ENCODE assay signal across 8 cellular contexts in the genomic region with DNA sequence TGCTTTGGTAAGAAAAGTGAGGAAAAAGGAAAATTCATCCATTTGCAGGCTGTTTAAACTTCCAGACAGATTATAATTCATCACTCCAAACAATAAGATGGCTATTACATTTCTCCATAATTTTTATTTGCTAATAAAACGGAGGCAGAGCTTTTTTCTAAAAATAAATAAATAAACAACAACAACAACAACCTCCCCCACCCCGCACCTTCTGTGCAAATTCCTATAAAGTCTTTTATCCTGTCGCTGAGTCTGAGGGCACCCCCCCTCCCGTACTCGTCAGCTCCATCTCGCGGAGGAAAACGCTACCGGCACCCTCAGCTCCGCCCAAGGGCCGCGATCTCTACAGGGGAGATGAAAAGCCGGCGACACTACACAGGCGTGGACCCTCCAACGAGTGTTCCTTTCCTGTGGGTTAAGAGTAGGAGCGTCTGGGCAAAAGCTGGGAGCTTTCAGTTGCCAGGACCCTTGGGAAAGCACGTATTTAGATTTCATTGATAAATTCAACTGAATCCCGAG. TPM values are rescaled to one million over a fixed set of nuclear protein-coding genes. Genes with fewer than 3 reads are reported as not detected.
DNase-seq lines count a peak whose midpoint lies in the region; ATAC-seq and TF ChIP-seq lines count a peak whose summit lies in the region.

No MANE protein-coding gene starts in this region.

- 0 out of 2 replicates have a peak, but pooled peaks cover 4% of the 10 kb centered on the region for H4K20me1 ChIP-seq in SU-DHL-6 (ENCODE audit: low read depth, low read length)

- H3K36me3 Mint-ChIP-seq in activated naive CD8-positive, alpha-beta T cell treated with anti-CD3 and anti-CD28 coated beads, Interleukin-2, amount 10 ng/mL, durations not matched to agents 7 days and 5 days = peaks cover 4% of the 10 kb centered on the region

- TF ChIP-seq EP300 in ovary (IDR thresholded peaks at IDR 0.05) = no peak

- H3K36me3 ChIP-seq in SU-DHL-6 (ENCODE audit: low read length) = peaks cover 6% of the 10 kb centered on the region; the same call in 1 of the 2 replicates
- H3K36me3 ChIP-seq in ovary = no peaks in the 10 kb centered on the region
- H3K36me3 ChIP-seq in thyroid gland = no peaks in the 10 kb centered on the region

- peak overlapping the region; percentile 93 for H3K4me3 Mint-ChIP-seq in activated naive CD8-positive, alpha-beta T cell treated with anti-CD3 and anti-CD28 coated beads, Interleukin-2, amount 10 ng/mL, durations not matched to agents 7 days and 5 days

- ATAC-seq in HG02623 (IDR thresholded peaks at IDR 0.05; ENCODE audit: unreplicated experiment) (peak; percentile 55), Right ventricle myocardium superior (ENCODE audit: poor library complexity) (peak; percentile 94)
- peak; percentile 52 for ATAC-seq in activated naive CD8-positive, alpha-beta T cell treated with anti-CD3 and anti-CD28 coated beads, Interleukin-2, amount 10 ng/mL, durations not matched to agents 7 days and 5 days (ENCODE audit: low read depth)

- peak overlapping the region; percentile 73 for H2AFZ ChIP-seq in SU-DHL-6 (ENCODE audit: low read depth, low read length, severe bottlenecking)

- peak overlapping the region; percentile 94 for H3K27ac Mint-ChIP-seq in activated naive CD8-positive, alpha-beta T cell treated with anti-CD3 and anti-CD28 coated beads, Interleukin-2, amount 10 ng/mL, durations not matched to agents 7 days and 5 days

- WGBS in ovary, 3 donors = 0 to 1% (median 0%) methylated on average over 19 of the region's 19 CpGs
- 0 to 1% methylated on average over 15 to 19 of the region's 19 CpGs for WGBS in thyroid gland, 2 donors

- H3K4me1 Mint-ChIP-seq in activated naive CD8-positive, alpha-beta T cell treated with anti-CD3 and anti-CD28 coated beads, Interleukin-2, amount 10 ng/mL, durations not matched to agents 7 days and 5 days = peaks cover 28% of the 10 kb centered on the region

- H3K4me3 ChIP-seq in SU-DHL-6 (ENCODE audit: insufficient read depth, low read length, poor library complexity, severe bottlenecking) (peak overlapping the region; percentile 54), ovary (peak overlapping the region; percentile 92), thyroid gland (replicated peaks in 1 of 3) (peak overlapping the region; percentile 32 to 67 (median 63))

- peak; percentile 65 for DNase-seq in GDM1 (lab: John Stamatoyannopoulos, UW)
- DNase-seq in NCI-H128 (lab: John Stamatoyannopoulos, UW; ENCODE audit: unreplicated experiment) = peak; percentile 70
- peak; percentile 83 for DNase-seq in activated naive CD8-positive, alpha-beta T cell treated with anti-CD3 and anti-CD28 coated beads, Interleukin-2, amount 10 ng/mL, durations not matched to agents 7 days and 5 days
- peak; percentile 92 for DNase-seq in Right ventricle myocardium superior
- peak; percentile 77 to 86 (median 84) for DNase-seq in ovary
- peak; percentile 85 to 87 for DNase-seq in thyroid gland

- POLR2A ChIA-PET in activated naive CD8-positive, alpha-beta T cell treated with anti-CD3 and anti-CD28 coated beads, Interleukin-2, amount 10 ng/mL, durations not matched to agents 7 days and 5 days (lab: Charles Lee) = interaction anchor here (0.6 to 3.8 kb wide), 6 partner anchors 79 to 356 kb away, joined by 3 to 42 read pairs (median 4); a partner anchor contains a TSS

- TF ChIP-seq CTCF in SU-DHL-6 (IDR thresholded peaks at IDR 0.05; ENCODE audit: insufficient read depth, low read length, poor library complexity, severe bottlenecking) (peak; percentile 84), ovary (IDR thresholded peaks at IDR 0.05) (peak; percentile 76 to 83 (median 77)), thyroid gland (IDR thresholded peaks at IDR 0.05) (peak; percentile 50 to 94 (median 78))

- intact Hi-C loops in Right ventricle myocardium superior (cut with DNase I) = no loop called here
- intact Hi-C loops in ovary (cut with DNase I) = loop anchor here in 1 of 4 donors (5.0 kb wide), 1 partner anchor 122 kb away; no protein-coding TSS in a partner anchor
- intact Hi-C loops in thyroid gland (cut with DNase I) = loop anchor here (5.0 to 10.0 kb wide), 2 partner anchors 81 to 138 kb away; a partner anchor contains a TSS

- H3K79me2 ChIP-seq in SU-DHL-6 (ENCODE audit: insufficient read depth, low read length) = peaks cover 39% of the 10 kb centered on the region

- TF ChIP-seq POLR2A in ovary (IDR thresholded peaks at IDR 0.05) (no peak), thyroid gland (IDR thresholded peaks at IDR 0.05) (peak; percentile 36 to 82)

- H3K27me3 Mint-ChIP-seq in activated naive CD8-positive, alpha-beta T cell treated with anti-CD3 and anti-CD28 coated beads, Interleukin-2, amount 10 ng/mL, durations not matched to agents 7 days and 5 days = peaks cover under 1% of the 10 kb centered on the region

- peak overlapping the region; percentile 96 for H3K27ac ChIP-seq in SU-DHL-6 (ENCODE audit: low read depth, low read length)
- H3K27ac ChIP-seq in ovary = peak overlapping the region; percentile 96 to 98
- H3K27ac ChIP-seq in thyroid gland = peak overlapping the region; percentile 95 to 100 (median 100)

- H3F3A ChIP-seq in SU-DHL-6 (ENCODE audit: insufficient read depth) = peaks cover 9% of the 10 kb centered on the region; the same call in 1 of the 2 replicates

- H3K4me2 ChIP-seq in SU-DHL-6 (ENCODE audit: low read depth, low read length, poor library complexity, severe bottlenecking) = peak overlapping the region; percentile 70

- no peaks in the 10 kb centered on the region for H3K9me2 ChIP-seq in SU-DHL-6 (replicated peaks; ENCODE audit: insufficient read depth, low read length)

- H3K4me1 ChIP-seq in ovary (ENCODE audit: insufficient read depth) = no peaks in the 10 kb centered on the region
- peaks cover 10 to 17% of the 10 kb centered on the region in 2 donors for H3K4me1 ChIP-seq in thyroid gland

- no peaks in the 10 kb centered on the region for H3K27me3 ChIP-seq in SU-DHL-6 (ENCODE audit: low read length)
- H3K27me3 ChIP-seq in ovary = no peaks in the 10 kb centered on the region
- H3K27me3 ChIP-seq in thyroid gland = no peaks in the 10 kb centered on the region

- peak overlapping the region; percentile 96 for H3K9ac ChIP-seq in SU-DHL-6 (ENCODE audit: low read length)

- H3K9me3 ChIP-seq in SU-DHL-6 (ENCODE audit: insufficient read depth, low read length) (no peaks in the 10 kb centered on the region), ovary (no peaks in the 10 kb centered on the region), thyroid gland (no peaks in the 10 kb centered on the region)

- no peaks in the 10 kb centered on the region for H3K9me3 Mint-ChIP-seq in activated naive CD8-positive, alpha-beta T cell treated with anti-CD3 and anti-CD28 coated beads, Interleukin-2, amount 10 ng/mL, durations not matched to agents 7 days and 5 days

RNA-seq across cellular contexts. Expression of a gene that starts 1.0 kb away (rescaled TPM):
- total RNA-seq in activated naive CD8-positive, alpha-beta T cell treated with anti-CD3 and anti-CD28 coated beads, Interleukin-2, amount 10 ng/mL, durations not matched to agents 7 days and 5 days = 10 to 100 TPM; 63.2 to 66.2 TPM
- total RNA-seq in Right ventricle myocardium superior (32.9 TPM), ovary (100 to 1,000 TPM in 3 of 7 donors, 10 to 100 TPM in 4; 36.7 to 140 (median 51.2) TPM), thyroid gland (10 to 100 TPM; 55.1 to 94.1 (median 64.7) TPM)
- 10 to 100 TPM; 44.4 to 91.0 TPM for polyA plus RNA-seq in ovary

Comparison
In these comparisons a context has a peak if more than half of its experiments do, and no peak if none do; other contexts are left out.
1. Peak in every context shown above with its lines: DNase-seq, ATAC-seq, H3K4me3 ChIP-seq and H3K27ac ChIP-seq.